In the genomic region with DNA sequence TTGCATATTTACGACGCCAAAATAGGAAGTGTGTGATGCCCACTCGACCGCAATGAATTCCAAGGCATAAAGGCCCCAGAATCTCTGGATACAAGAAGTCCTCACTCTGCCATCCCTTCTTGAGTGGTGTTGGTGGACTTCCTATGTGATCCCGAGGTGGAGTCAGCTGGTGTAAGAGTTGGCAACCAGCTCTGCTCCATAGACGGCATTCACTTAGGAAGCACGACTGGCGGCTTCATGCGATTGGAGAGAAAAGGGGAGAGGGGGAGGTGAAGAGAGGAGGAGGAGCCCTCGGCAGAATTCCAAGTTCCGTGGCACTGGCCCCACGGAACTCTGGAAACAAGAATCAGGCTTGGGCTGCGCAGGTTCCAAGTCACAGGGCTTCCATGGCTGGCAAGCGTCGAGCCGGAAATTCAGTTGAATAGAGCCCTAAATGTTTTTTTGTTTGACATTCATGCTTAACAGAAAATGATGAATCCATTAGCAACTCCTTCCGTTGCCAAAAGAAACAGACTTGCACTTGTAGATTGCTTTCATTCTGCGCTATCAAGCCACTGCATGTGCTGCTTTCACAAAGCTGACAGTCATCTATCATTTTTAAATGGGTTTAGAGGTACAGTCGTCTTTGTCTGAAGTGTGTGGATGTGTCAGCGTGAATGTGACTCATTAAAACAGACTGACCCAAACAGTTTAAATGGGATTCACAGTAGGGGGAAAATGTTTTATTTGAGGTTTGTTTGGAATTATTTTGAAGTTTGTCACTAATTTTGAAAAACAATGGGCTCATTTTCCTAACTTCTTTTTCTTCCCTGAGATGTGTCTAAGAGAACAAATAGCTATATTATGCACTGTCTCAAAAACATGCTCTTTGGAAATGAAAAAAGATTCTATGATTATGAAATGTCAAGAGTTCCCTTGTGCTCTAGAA, we compare ENCODE assay signal across 8 cellular contexts.
A peak's percentile ranks its signal among the peaks of the same experiment; 100 is the strongest.
DNase-seq lines count a peak whose midpoint lies in the region; ATAC-seq lines count a peak whose summit lies in the region.

No MANE protein-coding gene starts in this region.

- ATAC-seq in esophagus mucosa (peak; percentile 91), sciatic nerve (peak; percentile 92), HG03097 (IDR thresholded peaks at IDR 0.05; ENCODE audit: low FRiP score, unreplicated experiment) (no peak), GM19324 (IDR thresholded peaks at IDR 0.05; ENCODE audit: low FRiP score, unreplicated experiment) (no peak)

- peak; percentile 98 for DNase-seq in M059J (ENCODE audit: low read depth)
- peak; percentile 42 for DNase-seq in OCI-M1 (lab: John Stamatoyannopoulos, UW)
- DNase-seq in sciatic nerve (ENCODE audit: low spot score) = peak; percentile 75
- DNase-seq in T-helper 1 cell = no peak
- no peak for DNase-seq in posterior vena cava (ENCODE audit: low spot score)

- intact Hi-C loops in sciatic nerve (cut with DNase I) (no loop called here), posterior vena cava (cut with DNase I) (loop anchor here in 1 of 2 donors (10.0 kb wide), 1 partner anchor 1470 kb away; no protein-coding TSS in a partner anchor)

Comparison
In these comparisons a context has a peak if more than half of its experiments do, and no peak if none do; other contexts are left out.
1. DNase-seq: peak in M059J (single experiment), OCI-M1 (single experiment) and sciatic nerve (single experiment); none in T-helper 1 cell (0 of 5) and posterior vena cava (single experiment).
2. ATAC-seq: peak in esophagus mucosa (single experiment) and sciatic nerve (single experiment); none in HG03097 (single experiment) and GM19324 (single experiment).